1 cellular context compared by ENCODE assay signal in the genomic region with DNA sequence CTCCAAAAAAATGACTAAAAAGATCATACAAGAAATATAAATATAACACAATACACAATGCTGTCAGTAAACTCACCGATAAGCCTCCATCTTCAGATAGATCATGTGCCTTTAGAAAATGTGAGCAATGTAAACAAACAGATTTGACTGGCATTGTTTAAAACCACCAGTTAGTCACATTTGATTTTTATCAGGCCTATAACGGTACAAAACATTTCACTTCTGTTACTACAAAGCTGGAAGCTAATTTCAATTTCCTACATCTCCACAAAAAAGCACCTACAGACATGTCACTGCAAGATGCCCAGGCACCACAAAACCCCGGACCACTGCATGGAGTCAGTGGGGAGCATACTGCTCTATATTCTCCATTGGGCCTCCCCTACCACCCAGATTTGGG.
TF ChIP-seq lines count a peak whose summit lies in the region.

No MANE protein-coding gene starts in this region.

TF ChIP-seq in GM12878, 131 proteins besides CTCF, POLR2A, EP300 and RAD21 (continued from another document):
- TF ChIP-seq KAT2A (conservative IDR thresholded peaks at IDR 0.05; ENCODE audit: control insufficient read depth, low read depth, low read length) = no peak
- TF ChIP-seq E2F4 (IDR thresholded peaks at IDR 0.05; ENCODE audit: low read depth, low read length) = no peak
- no peak for TF ChIP-seq ZBED1 (IDR thresholded peaks at IDR 0.05; ENCODE audit: borderline replicate concordance)
- no peak for TF ChIP-seq ZBTB40 (IDR thresholded peaks at IDR 0.05; ENCODE audit: borderline replicate concordance)
- TF ChIP-seq NR2C2 (IDR thresholded peaks at IDR 0.05; ENCODE audit: borderline replicate concordance, control insufficient read depth, insufficient read length, low read depth) = no peak
- TF ChIP-seq RUNX3 (IDR thresholded peaks at IDR 0.05; ENCODE audit: low read length) = no peak
- TF ChIP-seq SMAD1 (IDR thresholded peaks at IDR 0.05; ENCODE audit: low read depth, partially characterized antibody) = no peak
- no peak for TF ChIP-seq CBX3 (IDR thresholded peaks at IDR 0.05; ENCODE audit: borderline replicate concordance, low read depth)
- no peak for TF ChIP-seq YBX1 (IDR thresholded peaks at IDR 0.05)
- no peak for TF ChIP-seq BACH1 (IDR thresholded peaks at IDR 0.05; ENCODE audit: borderline replicate concordance)
